In the genomic region with DNA sequence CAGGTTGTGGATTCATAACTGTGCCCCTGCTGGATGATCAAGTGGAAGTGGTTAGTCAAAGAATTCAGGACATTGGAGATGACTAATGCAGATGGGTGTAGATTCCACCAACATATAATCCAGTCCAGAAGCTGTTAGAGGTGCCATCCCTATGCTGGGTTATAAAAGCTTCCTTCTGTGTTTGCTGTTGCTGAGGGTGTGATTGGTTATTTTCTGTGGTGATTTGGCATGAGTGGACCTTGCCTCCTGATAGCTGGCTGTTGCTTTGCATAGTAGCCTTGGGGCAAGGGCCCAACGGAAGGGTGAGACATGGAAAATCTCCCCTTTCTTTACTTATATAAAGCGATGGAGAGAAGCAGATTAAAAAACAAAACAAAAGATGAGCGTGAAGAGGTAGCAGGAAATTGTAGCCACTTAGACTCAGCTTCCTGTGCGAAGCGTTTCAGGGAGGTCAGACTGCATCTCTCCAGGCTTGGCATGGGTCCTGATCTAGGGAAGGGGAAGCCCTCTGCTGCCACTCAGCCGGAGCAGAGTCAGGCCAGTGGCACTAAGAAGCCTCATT, we compare ENCODE assay signal across 10 cellular contexts.
A peak's percentile ranks its signal among the peaks of the same experiment; 100 is the strongest.
DNase-seq lines count a peak whose midpoint lies in the region; ATAC-seq and TF ChIP-seq lines count a peak whose summit lies in the region.
"Had no signal": no experiment of that assay in that cellular context is flagged by ENCODE, and none has a peak within 500 bp of the region (broad histone marks: within the 10 kb centered on the region; RNA-seq: fewer than 3 reads in every experiment).

No MANE protein-coding gene starts in this region.

- peak overlapping the region; percentile 73 for H3K27ac ChIP-seq in epithelial cell of prostate
- H3K27ac ChIP-seq: KMS-11 had no signal

- intact Hi-C loops in natural killer cell (cut with micrococcal nuclease): no loop called here

- peaks cover 0 to 11% of the 10 kb centered on the region in 2 donors for H3K27me3 Mint-ChIP-seq in natural killer cell (ENCODE audit: low read depth in 2 of 2)

- ATAC-seq in natural killer cell (peak; percentile 44 to 69 (median 50)), HG02970 (IDR thresholded peaks at IDR 0.05; ENCODE audit: low FRiP score, unreplicated experiment) (no peak)

- DNase-seq in DMS153 (lab: John Stamatoyannopoulos, UW): peak; percentile 50
- DNase-seq in NCI-H526 (lab: John Stamatoyannopoulos, UW): peak; percentile 81 to 85
- no peak for DNase-seq in epithelial cell of prostate (ENCODE audit: low read depth, low spot score)
- DNase-seq in natural killer cell: no peak
- no peak for DNase-seq in activated CD8-positive, alpha-beta memory T cell treated with anti-CD3 and anti-CD28 coated beads, Interleukin-2, amount 50 U/mL, for 4 hours
- DNase-seq in effector CD8-positive, alpha-beta T cell (lab: John Stamatoyannopoulos, UW): no peak
- DNase-seq in activated effector memory CD4-positive, alpha-beta T cell treated with anti-CD3 and anti-CD28 coated beads, Interleukin-2, amount 50 U/mL, for 16 hours: no peak

- H3K4me3 Mint-ChIP-seq in natural killer cell: no peak overlapping the region

- no peaks in the 10 kb centered on the region for H3K9me3 Mint-ChIP-seq in natural killer cell

- H3K36me3 Mint-ChIP-seq in natural killer cell: no peaks in the 10 kb centered on the region

- H3K27ac Mint-ChIP-seq in natural killer cell: peak overlapping the region in 1 of 2 donors; percentile 29
- H3K27ac Mint-ChIP-seq: activated T-helper 2 cell treated with anti-CD3 and anti-CD28 coated beads, Interferon-gamma antibody, Interleukin-2, Interleukin-4, amounts not matched to agents 10 μg/mL and 5 μg/mL and 100 μg/mL, durations not matched to agents 14 hours and 24 hours and 36 hours had no signal

- TF ChIP-seq CTCF in natural killer cell (IDR thresholded peaks at IDR 0.05): no peak

- H3K4me1 Mint-ChIP-seq in natural killer cell: peaks cover 7% of the 10 kb centered on the region in 2 donors

Comparison
In these comparisons a context has a peak if more than half of its experiments do, and no peak if none do; other contexts are left out.
1. DNase-seq: peak in DMS153 (single experiment) and NCI-H526 (2 of 2); none in epithelial cell of prostate (single experiment), natural killer cell (single experiment), activated CD8-positive, alpha-beta memory T cell treated with anti-CD3 and anti-CD28 coated beads, Interleukin-2, amount 50 U/mL, for 4 hours (single experiment), effector CD8-positive, alpha-beta T cell (single experiment) and activated effector memory CD4-positive, alpha-beta T cell treated with anti-CD3 and anti-CD28 coated beads, Interleukin-2, amount 50 U/mL, for 16 hours (single experiment).